9 cellular contexts compared by ENCODE assay signal in the genomic region with DNA sequence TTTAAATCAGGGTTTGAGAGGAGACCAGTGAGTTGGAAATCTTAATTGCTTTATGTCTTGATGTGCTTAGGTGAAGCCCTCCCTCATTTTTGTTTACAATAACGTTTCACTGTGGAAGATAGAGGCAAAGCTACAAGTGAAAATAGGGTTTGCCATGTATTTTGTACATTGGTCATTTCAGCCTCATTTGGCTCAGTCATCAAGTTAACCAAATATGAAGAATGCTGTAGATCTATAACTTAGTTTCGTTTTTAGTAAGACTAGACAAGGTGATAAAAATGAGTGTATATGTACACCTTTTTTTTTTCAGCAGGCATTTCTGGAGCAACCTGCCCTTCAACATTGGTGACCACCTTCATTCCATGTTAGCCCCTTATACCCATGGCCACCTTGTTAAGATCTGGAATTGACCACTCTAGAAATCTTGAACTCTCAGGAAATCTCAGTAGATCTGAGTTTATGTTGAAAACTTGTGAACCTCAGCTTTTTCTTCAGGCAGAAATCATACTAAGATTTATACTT. TPM values are rescaled to one million over a fixed set of nuclear protein-coding genes. Genes with fewer than 3 reads are reported as not detected.
A peak's percentile ranks its signal among the peaks of the same experiment; 100 is the strongest.
DNase-seq lines count a peak whose midpoint lies in the region; ATAC-seq, FAIRE-seq and TF ChIP-seq lines count a peak whose summit lies in the region.
"Had no signal": no experiment of that assay in that cellular context is flagged by ENCODE, and none has a peak within 500 bp of the region (broad histone marks: within the 10 kb centered on the region; RNA-seq: fewer than 3 reads in every experiment).

No MANE protein-coding gene starts in this region.

- peak overlapping the region; percentile 14 for H3K27ac Mint-ChIP-seq in Calu3 (ENCODE audit: unreplicated experiment)
- peak overlapping the region; percentile 55 for H3K27ac Mint-ChIP-seq in activated CD8-positive, alpha-beta T cell treated with anti-CD3 and anti-CD28 coated beads, Interleukin-2, amount 10 ng/mL, durations not matched to agents 7 days and 5 days
- peak overlapping the region; percentile 2 to 98 (median 67) for H3K27ac Mint-ChIP-seq in naive thymus-derived CD4-positive, alpha-beta T cell

- H3K36me3 Mint-ChIP-seq in Calu3 (ENCODE audit: insufficient read depth, unreplicated experiment), result peaks cover 22% of the 10 kb centered on the region
- H3K36me3 Mint-ChIP-seq in activated CD8-positive, alpha-beta T cell treated with anti-CD3 and anti-CD28 coated beads, Interleukin-2, amount 10 ng/mL, durations not matched to agents 7 days and 5 days (ENCODE audit: low read depth), result peaks cover 45% of the 10 kb centered on the region
- peaks cover 0 to 26% (median 11%) of the 10 kb centered on the region in 5 donors for H3K36me3 Mint-ChIP-seq in naive thymus-derived CD4-positive, alpha-beta T cell

- H3K27me3 ChIP-seq in naive thymus-derived CD4-positive, alpha-beta T cell (ENCODE audit: control insufficient read depth in 2 of 2, insufficient read depth in 2 of 2, low read length in 2 of 2), result no peaks in the 10 kb centered on the region
- H3K27me3 ChIP-seq: Peyer's patch had no signal

- H3K9me3 Mint-ChIP-seq in Calu3 (ENCODE audit: low read depth, unreplicated experiment), result no peaks in the 10 kb centered on the region
- H3K9me3 Mint-ChIP-seq in activated CD8-positive, alpha-beta T cell treated with anti-CD3 and anti-CD28 coated beads, Interleukin-2, amount 10 ng/mL, durations not matched to agents 7 days and 5 days (ENCODE audit: insufficient read depth), result no peaks in the 10 kb centered on the region
- peaks cover 0 to 3% (median 0%) of the 10 kb centered on the region in 11 donors for H3K9me3 Mint-ChIP-seq in naive thymus-derived CD4-positive, alpha-beta T cell

- H3K9me3 ChIP-seq in HEK293 (ENCODE audit: control insufficient read depth, insufficient read depth, low read depth, low read length), result no peaks in the 10 kb centered on the region
- no peaks in the 10 kb centered on the region for H3K9me3 ChIP-seq in naive thymus-derived CD4-positive, alpha-beta T cell (ENCODE audit: control insufficient read depth in 2 of 3, low read length in 3 of 3)
- H3K9me3 ChIP-seq: Caco-2, Peyer's patch had no signal

- H3K4me1 Mint-ChIP-seq in Calu3 (ENCODE audit: low read depth, unreplicated experiment), result peaks cover 38% of the 10 kb centered on the region
- peaks cover 72% of the 10 kb centered on the region for H3K4me1 Mint-ChIP-seq in activated CD8-positive, alpha-beta T cell treated with anti-CD3 and anti-CD28 coated beads, Interleukin-2, amount 10 ng/mL, durations not matched to agents 7 days and 5 days (ENCODE audit: low read depth)
- H3K4me1 Mint-ChIP-seq in naive thymus-derived CD4-positive, alpha-beta T cell, result peaks cover 51 to 88% (median 85%) of the 10 kb centered on the region in 7 donors

- no peak for ATAC-seq in activated CD8-positive, alpha-beta T cell treated with anti-CD3 and anti-CD28 coated beads, Interleukin-2, amount 10 ng/mL, durations not matched to agents 7 days and 5 days
- no peak for ATAC-seq in naive thymus-derived CD4-positive, alpha-beta T cell

- BruUV-seq in Calu3 (replicated peaks; lab: Mats Ljungman, UMichigan), result no TSS peak

- CTCF ChIA-PET in Calu3 (lab: Charles Lee), result interaction anchor here (3.0 kb wide), 1 partner anchor 9 kb away, joined by 16 read pairs; no protein-coding TSS in a partner anchor
- CTCF ChIA-PET in HEK293 (lab: Yijun Ruan, JAX), result interaction anchor here (2.0 to 3.8 kb wide), 2 partner anchors 25 to 79 kb away, joined by 6 to 18 read pairs; no protein-coding TSS in a partner anchor
- CTCF ChIA-PET in activated CD8-positive, alpha-beta T cell treated with anti-CD3 and anti-CD28 coated beads, Interleukin-2, amount 10 ng/mL, durations not matched to agents 7 days and 5 days (lab: Charles Lee), result interaction anchor here (0.7 to 5.8 kb wide), 6 partner anchors 9 to 156 kb away, joined by 4 to 41 read pairs (median 12); no protein-coding TSS in a partner anchor
- CTCF ChIA-PET in naive thymus-derived CD4-positive, alpha-beta T cell (lab: Charles Lee), result interaction anchor here (0.9 to 2.5 kb wide), 2 partner anchors 15 to 320 kb away, joined by 4 to 6 read pairs; no protein-coding TSS in a partner anchor

- DNase-seq in Calu3, result no peak
- no peak for DNase-seq in activated CD8-positive, alpha-beta T cell treated with anti-CD3 and anti-CD28 coated beads, Interleukin-2, amount 10 ng/mL, durations not matched to agents 7 days and 5 days
- no peak for DNase-seq in naive thymus-derived CD4-positive, alpha-beta T cell
- no peak for DNase-seq in iPS-NIHi11 (ENCODE audit: low spot score)
- no peak for DNase-seq in activated gamma-delta T cell treated with Interleukin-2 at 50 U/mL for 16 hours
- DNase-seq in frontal cortex (ENCODE audit: low spot score in 2 of 2), result no peak
- DNase-seq: Caco-2, Peyer's patch had no signal

- intact Hi-C loops in Calu3 (cut with micrococcal nuclease; ENCODE audit: unreplicated experiment), result no loop called here
- intact Hi-C loops in naive thymus-derived CD4-positive, alpha-beta T cell (cut with micrococcal nuclease), result loop anchor here (5.0 to 10.0 kb wide), 7 partner anchors 68 to 1120 kb away; partner anchors contain the start of genes ZNF684 (in 2 of the 2), CAP1 (in 1 of the 2), CITED4 (in 1 of the 2) and PABPC4 (in 1 of the 2)

- no peak overlapping the region for H3K4me3 Mint-ChIP-seq in Calu3 (ENCODE audit: low read depth, unreplicated experiment)
- peak overlapping the region; percentile 87 for H3K4me3 Mint-ChIP-seq in activated CD8-positive, alpha-beta T cell treated with anti-CD3 and anti-CD28 coated beads, Interleukin-2, amount 10 ng/mL, durations not matched to agents 7 days and 5 days
- peak overlapping the region; percentile 16 to 94 (median 43) for H3K4me3 Mint-ChIP-seq in naive thymus-derived CD4-positive, alpha-beta T cell

- no peak overlapping the region for H3K4me3 ChIP-seq in HEK293 (ENCODE audit: low read depth, low read length)
- no peak overlapping the region for H3K4me3 ChIP-seq in naive thymus-derived CD4-positive, alpha-beta T cell (ENCODE audit: low read length)
- H3K4me3 ChIP-seq: Peyer's patch had no signal

- no peak overlapping the region for H3K27ac ChIP-seq in HEK293 (ENCODE audit: extremely low read depth, low read depth, low read length)
- H3K27ac ChIP-seq in naive thymus-derived CD4-positive, alpha-beta T cell (ENCODE audit: low read depth, low read length), result peak overlapping the region; percentile 26
- H3K27ac ChIP-seq: Peyer's patch had no signal

- H3K27me3 Mint-ChIP-seq in Calu3 (ENCODE audit: unreplicated experiment), result no peaks in the 10 kb centered on the region
- H3K27me3 Mint-ChIP-seq in activated CD8-positive, alpha-beta T cell treated with anti-CD3 and anti-CD28 coated beads, Interleukin-2, amount 10 ng/mL, durations not matched to agents 7 days and 5 days (ENCODE audit: low read depth), result no peaks in the 10 kb centered on the region
- no peaks in the 10 kb centered on the region for H3K27me3 Mint-ChIP-seq in naive thymus-derived CD4-positive, alpha-beta T cell

- POLR2A ChIA-PET in HEK293 (lab: Yijun Ruan, JAX), result interaction anchor here (0.6 kb wide), 1 partner anchor 11 kb away, joined by 3 read pairs; no protein-coding TSS in a partner anchor
- POLR2A ChIA-PET in activated CD8-positive, alpha-beta T cell treated with anti-CD3 and anti-CD28 coated beads, Interleukin-2, amount 10 ng/mL, durations not matched to agents 7 days and 5 days (lab: Charles Lee), result interaction anchor here (0.5 to 1.9 kb wide), 3 partner anchors 15 to 320 kb away, joined by 3 to 4 read pairs (median 3); no protein-coding TSS in a partner anchor
- POLR2A ChIA-PET in naive thymus-derived CD4-positive, alpha-beta T cell (lab: Charles Lee), result interaction anchor here (0.6 to 5.9 kb wide), 3 partner anchors 12 to 40 kb away, joined by 4 to 123 read pairs (median 4); no protein-coding TSS in a partner anchor

- FAIRE-seq in frontal cortex (lab: Jason Lieb, UNC), result no peak

- TF ChIP-seq CTCF in Calu3 (IDR thresholded peaks at IDR 0.05; ENCODE audit: unreplicated experiment) (no peak), HEK293 (tag by site-specific recombination; IDR thresholded peaks at IDR 0.05) (no peak)

- peaks cover 0 to 8% of the 10 kb centered on the region in 2 experiments; a peak in 1 of 3 replicates for H3K36me3 ChIP-seq in HEK293 (ENCODE audit: control insufficient read depth in 2 of 2, insufficient read depth in 1 of 2, low read length in 2 of 2)
- peaks cover 0 to 9% (median 0%) of the 10 kb centered on the region in 3 experiments for H3K36me3 ChIP-seq in naive thymus-derived CD4-positive, alpha-beta T cell (ENCODE audit: control insufficient read depth in 2 of 3, insufficient read depth in 3 of 3, low read length in 3 of 3)
- H3K36me3 ChIP-seq: Peyer's patch had no signal

- H3K4me1 ChIP-seq in HEK293 (ENCODE audit: control insufficient read depth, insufficient read depth, low read length), result peaks cover 11% of the 10 kb centered on the region; the same call in 1 of the 2 replicates
- H3K4me1 ChIP-seq in naive thymus-derived CD4-positive, alpha-beta T cell (ENCODE audit: control insufficient read depth in 2 of 2, insufficient read depth in 2 of 2, low read length in 2 of 2), result peaks cover 30 to 51% of the 10 kb centered on the region in 2 donors

TF ChIP-seq in HEK293, 187 proteins besides CTCF, POLR2A, EP300 and RAD21:
- no peak for TF ChIP-seq KLF9 (tag by site-specific recombination; IDR thresholded peaks at IDR 0.05; ENCODE audit: low read depth)
- TF ChIP-seq ZNF335 (tag by site-specific recombination; conservative IDR thresholded peaks at IDR 0.05), result peak; percentile 54; the same call in 1 of the 2 replicates
- no peak for TF ChIP-seq MYNN (tag by site-specific recombination; IDR thresholded peaks at IDR 0.05; ENCODE audit: borderline replicate concordance)

RNA-seq across cellular contexts. Expression of gene NFYC, which starts 2.9 kb away (rescaled TPM):
- 65.5 and 66.0 TPM in 2 replicates for total RNA-seq in Calu3 (2022)
- total RNA-seq in activated CD8-positive, alpha-beta T cell treated with anti-CD3 and anti-CD28 coated beads, Interleukin-2, amount 10 ng/mL, durations not matched to agents 7 days and 5 days, result 10 to 100 TPM; 71.5 to 74.4 TPM
- total RNA-seq in naive thymus-derived CD4-positive, alpha-beta T cell, result 10 to 100 TPM; 44.2 to 88.5 (median 73.6) TPM
- 10 to 100 TPM; 36.2 to 63.4 TPM for polyA plus RNA-seq in naive thymus-derived CD4-positive, alpha-beta T cell
- total RNA-seq in frontal cortex, result 31.8 TPM

RNA-seq across cellular contexts. Expression of gene RIMS3, which starts 28.9 kb away (rescaled TPM):
- total RNA-seq in Calu3 (2022), result 0.81 and 1.3 TPM in 2 replicates
- 1 to 10 TPM; 4.7 to 6.2 TPM for total RNA-seq in activated CD8-positive, alpha-beta T cell treated with anti-CD3 and anti-CD28 coated beads, Interleukin-2, amount 10 ng/mL, durations not matched to agents 7 days and 5 days
- total RNA-seq in naive thymus-derived CD4-positive, alpha-beta T cell, result 1 to 10 TPM; 1.1 to 2.8 (median 2.2) TPM
- polyA plus RNA-seq in naive thymus-derived CD4-positive, alpha-beta T cell, result 1 to 10 TPM; 2.2 to 4.3 TPM
- total RNA-seq in frontal cortex, result 24.1 TPM

Comparison
In these comparisons a context has a peak if more than half of its experiments do, and no peak if none do; other contexts are left out.
1. H3K27ac Mint-ChIP-seq: peak in every context shown above with its lines; median percentile 67 in naive thymus-derived CD4-positive, alpha-beta T cell; 55 in activated CD8-positive, alpha-beta T cell treated with anti-CD3 and anti-CD28 coated beads, Interleukin-2, amount 10 ng/mL, durations not matched to agents 7 days and 5 days; 14 in Calu3.